Comparison of ENCODE assay signal across 2 cellular contexts in genomic region chr22:36912694-36913430, GRCh38.
TF ChIP-seq lines count a peak whose summit lies in the region.

No MANE protein-coding gene starts in this region.

TF ChIP-seq in HepG2, 621 proteins besides CTCF, POLR2A, EP300 and RAD21:
- no peak for TF ChIP-seq UBTF (CRISPR knock-in tag; IDR thresholded peaks at IDR 0.05)
- TF ChIP-seq PHF20 (CRISPR knock-in tag; IDR thresholded peaks at IDR 0.05), result no peak
- no peak for TF ChIP-seq SRSF4 (IDR thresholded peaks at IDR 0.05; ENCODE audit: low read depth, low read length, poor library complexity, severe bottlenecking)
- TF ChIP-seq RFX1 (IDR thresholded peaks at IDR 0.05), result no peak
- no peak for TF ChIP-seq DPF2 (CRISPR knock-in tag; IDR thresholded peaks at IDR 0.05; ENCODE audit: borderline replicate concordance, low read depth)
- TF ChIP-seq ZXDC (CRISPR knock-in tag; IDR thresholded peaks at IDR 0.05), result no peak
- TF ChIP-seq ZBTB7B (CRISPR knock-in tag; IDR thresholded peaks at IDR 0.05), result no peak
- no peak for TF ChIP-seq ZNF616 (CRISPR knock-in tag; IDR thresholded peaks at IDR 0.05; ENCODE audit: low read depth)
- no peak for TF ChIP-seq SIX1 (CRISPR knock-in tag; IDR thresholded peaks at IDR 0.05; ENCODE audit: borderline replicate concordance)
- no peak for TF ChIP-seq TFAP4 (IDR thresholded peaks at IDR 0.05; ENCODE audit: borderline replicate concordance, low read depth)
- no peak for TF ChIP-seq CREBL2 (CRISPR knock-in tag; IDR thresholded peaks at IDR 0.05; ENCODE audit: borderline replicate concordance)
- no peak for TF ChIP-seq ZNF83 (CRISPR knock-in tag; IDR thresholded peaks at IDR 0.05; ENCODE audit: borderline replicate concordance)
- TF ChIP-seq ZNF615 (CRISPR knock-in tag; IDR thresholded peaks at IDR 0.05; ENCODE audit: borderline replicate concordance), result no peak
- no peak for TF ChIP-seq ZNF484 (CRISPR knock-in tag; IDR thresholded peaks at IDR 0.05; ENCODE audit: borderline replicate concordance, low read depth)
- TF ChIP-seq SPEN (CRISPR knock-in tag; IDR thresholded peaks at IDR 0.05; ENCODE audit: low read depth), result no peak
- no peak for TF ChIP-seq ZNF687 (CRISPR knock-in tag; IDR thresholded peaks at IDR 0.05)

TF ChIP-seq in K562, 482 proteins besides CTCF, POLR2A, EP300 and RAD21:
- TF ChIP-seq ZNF24 (IDR thresholded peaks at IDR 0.05) (peak; percentile 85; the same call in 1 of the 2 replicates), ZNF224 (CRISPR knock-in tag; IDR thresholded peaks at IDR 0.05) (no peak)
